Comparison of ENCODE assay signal across 8 cellular contexts in genomic region chr17:49739662-49740271, GRCh38. TPM values are rescaled to one million over a fixed set of nuclear protein-coding genes. Genes with fewer than 3 reads are reported as not detected.
DNase-seq lines count a peak whose midpoint lies in the region; ATAC-seq and TF ChIP-seq lines count a peak whose summit lies in the region.

No MANE protein-coding gene starts in this region.

- WGBS in thyroid gland, 2 donors: 35 to 43% methylated on average over 6 of the region's 6 CpGs

- H3K27me3 ChIP-seq in A673 (replicated peaks; ENCODE audit: insufficient read depth, low read depth, low read length, poor library complexity): no peaks in the 10 kb centered on the region
- H3K27me3 ChIP-seq in thyroid gland: no peaks in the 10 kb centered on the region

- H3K4me1 Mint-ChIP-seq in nephron: peaks cover 41% of the 10 kb centered on the region

- H3K36me3 Mint-ChIP-seq in nephron (ENCODE audit: low read depth): no peaks in the 10 kb centered on the region

- H3K9me3 ChIP-seq in A673 (ENCODE audit: low read depth, low read length, poor library complexity, severe bottlenecking): no peaks in the 10 kb centered on the region
- no peaks in the 10 kb centered on the region for H3K9me3 ChIP-seq in thyroid gland

- CTCF ChIA-PET in A673 (lab: Charles Lee): no interaction called here

- H3K27ac Mint-ChIP-seq in nephron: peak overlapping the region in 2 of 3 experiments; percentile 12 to 76

- no peak for TF ChIP-seq POLR2A in thyroid gland (IDR thresholded peaks at IDR 0.05)

- no TSS peak for BruUV-seq in A673 (replicated peaks; lab: Mats Ljungman, UMichigan)

- no peak overlapping the region for H3K27ac ChIP-seq in A673 (ENCODE audit: low read depth, low read length, poor library complexity, severe bottlenecking)
- peak overlapping the region; percentile 71 to 81 (median 73) for H3K27ac ChIP-seq in thyroid gland

- H3K4me1 ChIP-seq in A673 (ENCODE audit: insufficient read depth, low read length, poor library complexity, severe bottlenecking) (no peaks in the 10 kb centered on the region), thyroid gland (peaks cover 54 to 63% of the 10 kb centered on the region in 2 donors)

- TF ChIP-seq CTCF in A673 (conservative IDR thresholded peaks at IDR 0.05; ENCODE audit: low read depth, low read length): no peak
- no peak for TF ChIP-seq CTCF in choroid plexus epithelial cell (conservative IDR thresholded peaks at IDR 0.05; ENCODE audit: low read depth, low read length)
- TF ChIP-seq CTCF in nephron (IDR thresholded peaks at IDR 0.05; ENCODE audit: unreplicated experiment in 3 of 3): no peak
- TF ChIP-seq CTCF in thyroid gland (IDR thresholded peaks at IDR 0.05): no peak

- no peak overlapping the region for H3K4me3 ChIP-seq in A673 (ENCODE audit: low read depth, low read length, poor library complexity, severe bottlenecking)
- no peak overlapping the region for H3K4me3 ChIP-seq in choroid plexus epithelial cell (ENCODE audit: low read depth, low read length)
- no peak overlapping the region for H3K4me3 ChIP-seq in thyroid gland (replicated peaks in 1 of 3)

- POLR2A ChIA-PET in A673 (lab: Charles Lee; ENCODE audit: low non-redundant PET): no interaction called here

- H3K36me3 ChIP-seq in A673 (ENCODE audit: insufficient read depth, low read length, poor library complexity, severe bottlenecking) (no peaks in the 10 kb centered on the region), thyroid gland (no peaks in the 10 kb centered on the region)

- DNase-seq in A673 (ENCODE audit: low spot score) (peak; percentile 9), NCI-H2107 (lab: John Stamatoyannopoulos, UW) (peak; percentile 81), choroid plexus epithelial cell (ENCODE audit: low read depth) (peak; percentile 90), thyroid gland (peak; percentile 94 to 96)
- peak; percentile 56 to 66 for DNase-seq in activated CD4-positive, alpha-beta T cell treated with anti-CD3 and anti-CD28 coated beads for 24 hours (ENCODE audit: low read depth in 2 of 2)

- intact Hi-C loops in A673 (cut with micrococcal nuclease; ENCODE audit: unreplicated experiment) (no loop called here), thyroid gland (cut with DNase I) (no loop called here)

- no peaks in the 10 kb centered on the region for H3K27me3 Mint-ChIP-seq in nephron (ENCODE audit: low read depth)

- no peak overlapping the region for H3K4me3 Mint-ChIP-seq in nephron

- H3K9me3 Mint-ChIP-seq in nephron: no peaks in the 10 kb centered on the region

- ATAC-seq in GM21515 (IDR thresholded peaks at IDR 0.05; ENCODE audit: unreplicated experiment) (peak; percentile 44), GM18873 (IDR thresholded peaks at IDR 0.05; ENCODE audit: low FRiP score, unreplicated experiment) (no peak)

RNA-seq across cellular contexts. Expression of gene FAM117A, which starts 24.2 kb away (rescaled TPM):
- total RNA-seq in A673 (2021) (10.1 and 10.8 TPM in 2 replicates), thyroid gland (10 to 100 TPM; 12.4 to 41.5 (median 23.3) TPM)

RNA-seq across cellular contexts. Expression of gene SLC35B1, which starts 32.0 kb away (rescaled TPM):
- 104 and 106 TPM in 2 replicates for total RNA-seq in A673 (2021)
- 100 to 1,000 TPM in 2 of 4 donors, 10 to 100 TPM in 2; 77.5 to 171 (median 94.7) TPM for total RNA-seq in thyroid gland

RNA-seq across cellular contexts. Expression of gene KAT7, which starts 48.7 kb away (rescaled TPM):
- 94.0 and 96.2 TPM in 2 replicates for total RNA-seq in A673 (2021)
- total RNA-seq in thyroid gland: 100 to 1,000 TPM in 1 of 4 donors, 10 to 100 TPM in 3; 57.5 to 127 (median 76.1) TPM

Comparison
In these comparisons a context has a peak if more than half of its experiments do, and no peak if none do; other contexts are left out.
1. DNase-seq: peak in every context shown above with its lines; median percentile 95 in thyroid gland; 90 in choroid plexus epithelial cell; 81 in NCI-H2107; 61 in activated CD4-positive, alpha-beta T cell treated with anti-CD3 and anti-CD28 coated beads for 24 hours; 9 in A673.